Comparison of ENCODE assay signal across 1 cellular context in the genomic region with DNA sequence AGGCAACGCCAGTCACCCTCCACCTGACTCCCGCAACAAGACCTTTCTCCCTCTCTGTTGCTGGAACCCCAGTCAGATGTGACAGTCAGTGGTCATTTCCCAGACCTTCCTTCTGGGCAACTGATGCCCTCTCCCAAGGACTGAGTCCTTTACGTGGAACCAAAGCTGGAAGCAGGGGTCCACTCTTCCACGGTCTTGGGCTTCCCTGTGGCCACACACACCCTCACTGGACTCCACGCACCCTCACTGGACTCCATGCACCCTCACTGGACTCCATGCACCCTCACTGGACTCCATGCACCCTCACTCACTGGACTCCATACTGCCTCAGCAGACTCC.
TF ChIP-seq lines count a peak whose summit lies in the region.

No MANE protein-coding gene starts in this region.

TF ChIP-seq in IMR-90, 13 proteins besides CTCF, POLR2A, EP300 and RAD21 (continued from another document):
- no peak for TF ChIP-seq USF2 (IDR thresholded peaks at IDR 0.05; ENCODE audit: low read depth, low read length)
- TF ChIP-seq RCOR1 (IDR thresholded peaks at IDR 0.05; ENCODE audit: insufficient replicate concordance, low read length): no peak
- no peak for TF ChIP-seq MAFK (IDR thresholded peaks at IDR 0.05; ENCODE audit: low read depth, low read length)
- no peak for TF ChIP-seq FOS (IDR thresholded peaks at IDR 0.05; ENCODE audit: low read depth, low read length)
- no peak for TF ChIP-seq SMC3 (IDR thresholded peaks at IDR 0.05; ENCODE audit: low read depth, low read length)
- no peak for TF ChIP-seq CEBPB (IDR thresholded peaks at IDR 0.05; ENCODE audit: low read depth, low read length)
- TF ChIP-seq RFX5 (IDR thresholded peaks at IDR 0.05; ENCODE audit: low read depth, low read length): no peak
- no peak for TF ChIP-seq MXI1 (IDR thresholded peaks at IDR 0.05; ENCODE audit: borderline replicate concordance, low read depth, low read length)
- TF ChIP-seq NFE2L2 (IDR thresholded peaks at IDR 0.05; ENCODE audit: low read depth, low read length): no peak
- TF ChIP-seq MAZ (IDR thresholded peaks at IDR 0.05; ENCODE audit: borderline replicate concordance, low read depth, low read length): no peak
- TF ChIP-seq BHLHE40 (IDR thresholded peaks at IDR 0.05; ENCODE audit: low read depth, low read length): no peak
